Comparison of ENCODE assay signal across 16 cellular contexts in genomic region chr7:84490661-84491060, GRCh38.
DNase-seq lines count a peak whose midpoint lies in the region; ATAC-seq, FAIRE-seq and TF ChIP-seq lines count a peak whose summit lies in the region.
"Had no signal": no experiment of that assay in that cellular context is flagged by ENCODE, and none has a peak within 500 bp of the region (broad histone marks: within the 10 kb centered on the region; RNA-seq: fewer than 3 reads in every experiment).

No MANE protein-coding gene starts in this region.

- H3K4me1 ChIP-seq in K562 (replicated peaks in 1 of 2; ENCODE audit: control insufficient read depth in 2 of 2, insufficient read depth in 2 of 2, low read length in 2 of 2) (no peaks in the 10 kb centered on the region), mesenchymal stem cell (ENCODE audit: control insufficient read depth, insufficient read depth, low read depth, low read length) (no peaks in the 10 kb centered on the region)
- H3K4me1 ChIP-seq: BLaER1 treated with 17β-estradiol and CSF1 and Interleukin-3, amounts not matched to agents 10 nM and 100 nM had no signal

- H3K36me3 ChIP-seq in K562 (ENCODE audit: control insufficient read depth, insufficient read depth, low read length): no peaks in the 10 kb centered on the region
- H3K36me3 ChIP-seq in mesenchymal stem cell (ENCODE audit: control insufficient read depth in 1 of 2, insufficient read depth in 2 of 2, low read depth in 1 of 2, low read length in 2 of 2): peaks cover 0 to 2% of the 10 kb centered on the region in 2 experiments
- H3K36me3 ChIP-seq: BLaER1 treated with 17β-estradiol and CSF1 and Interleukin-3, amounts not matched to agents 10 nM and 100 nM had no signal

- no peak overlapping the region for H2BK120ac ChIP-seq in mesenchymal stem cell (ENCODE audit: low read depth, low read length)

- no peaks in the 10 kb centered on the region for H3K79me2 ChIP-seq in K562 (ENCODE audit: control insufficient read depth, insufficient read depth, low read length)

- TF ChIP-seq CTCF in AG10803 (conservative IDR thresholded peaks at IDR 0.05; ENCODE audit: low read length) (peak; percentile 75), HFFc6 (IDR thresholded peaks at IDR 0.05) (peak; percentile 83), K562 (IDR thresholded peaks at IDR 0.05 in 2 of 3, conservative IDR thresholded peaks at IDR 0.05 in 1 of 3; ENCODE audit: insufficient read depth in 2 of 3, low read depth in 1 of 3, low read length in 3 of 3) (peak in 2 of 3 experiments; percentile 10 to 45; a peak in 4 of 6 replicates), coronary artery (IDR thresholded peaks at IDR 0.05) (no peak), GM10266 (IDR thresholded peaks at IDR 0.05; ENCODE audit: control insufficient read depth, insufficient read depth, low read depth, missing control alignments) (no peak), nephron progenitor cell (IDR thresholded peaks at IDR 0.05) (no peak)

- TF ChIP-seq EP300 in K562 (IDR thresholded peaks at IDR 0.05; ENCODE audit: low read length): no peak

- no peak overlapping the region for H2BK15ac ChIP-seq in mesenchymal stem cell (ENCODE audit: low read depth, poor library complexity, severe bottlenecking)

- no peak overlapping the region for H3K23ac ChIP-seq in mesenchymal stem cell (ENCODE audit: low read length in 2 of 2)

- no peak overlapping the region for H2BK12ac ChIP-seq in mesenchymal stem cell (ENCODE audit: low read length in 2 of 2)

- H4K91ac ChIP-seq in mesenchymal stem cell (ENCODE audit: low read length): no peak overlapping the region

- H4K20me1 ChIP-seq in K562 (replicated peaks; ENCODE audit: control insufficient read depth, insufficient read depth, low read length): no peaks in the 10 kb centered on the region
- H4K20me1 ChIP-seq: BLaER1 treated with 17β-estradiol and CSF1 and Interleukin-3, amounts not matched to agents 10 nM and 100 nM had no signal

- H3K27me3 Mint-ChIP-seq in HFFc6 (ENCODE audit: insufficient read depth) (no peaks in the 10 kb centered on the region), nephron progenitor cell (ENCODE audit: low read depth, poor library complexity) (no peaks in the 10 kb centered on the region)
- H3K27me3 Mint-ChIP-seq: activated CD4-positive, alpha-beta T cell treated with anti-CD3 and anti-CD28 coated beads, Interleukin-2, amount 10 ng/mL, durations not matched to agents 24 days and 14 days had no signal

- H3K27me3 ChIP-seq in K562 (ENCODE audit: control insufficient read depth in 2 of 2, insufficient read depth in 2 of 2, low read length in 2 of 2) (no peaks in the 10 kb centered on the region), mesenchymal stem cell (ENCODE audit: control insufficient read depth in 1 of 2, insufficient read depth in 1 of 2, low read length in 2 of 2) (no peaks in the 10 kb centered on the region)
- H3K27me3 ChIP-seq: BLaER1 treated with 17β-estradiol and CSF1 and Interleukin-3, amounts not matched to agents 10 nM and 100 nM had no signal

- H3K9me3 Mint-ChIP-seq in HFFc6 (no peaks in the 10 kb centered on the region), nephron progenitor cell (no peaks in the 10 kb centered on the region)
- H3K9me3 Mint-ChIP-seq: activated CD4-positive, alpha-beta T cell treated with anti-CD3 and anti-CD28 coated beads, Interleukin-2, amount 10 ng/mL, durations not matched to agents 24 days and 14 days; activated T-helper 1 cell treated with anti-CD3 and anti-CD28 coated beads, Interleukin-12 subunit alpha, Interleukin-12 subunit beta, Interleukin-2, Interleukin-4 antibody, amounts not matched to agents 30 ng/mL and 10 ng/mL and 1 ng/mL, durations not matched to agents 14 hours and 24 hours and 36 hours had no signal

- H3K79me1 ChIP-seq in mesenchymal stem cell (replicated peaks; ENCODE audit: low read length, poor library complexity, severe bottlenecking): no peaks in the 10 kb centered on the region

- no peak overlapping the region for H3K18ac ChIP-seq in mesenchymal stem cell (ENCODE audit: low read depth in 1 of 2, low read length in 2 of 2)

- FAIRE-seq in K562 (lab: Jason Lieb, UNC): no peak

- intact Hi-C loops in K562 (cut with micrococcal nuclease): loop anchor here (1.0 to 10.0 kb wide), 2 partner anchors 424 to 531 kb away; no protein-coding TSS in a partner anchor

- peak; percentile 82 for DNase-seq in AG10803 (ENCODE audit: low read depth)
- peak; percentile 80 for DNase-seq in HFFc6
- DNase-seq in K562 (ENCODE audit: extremely low read depth in 1 of 4, low spot score in 3 of 4): peak in 3 of 4 experiments; percentile 12 to 20 (median 14)
- no peak for DNase-seq in mesenchymal stem cell
- no peak for DNase-seq in coronary artery (ENCODE audit: low spot score)
- DNase-seq in GM10266 (ENCODE audit: extremely low spot score): no peak
- no peak for DNase-seq in nephron progenitor cell
- DNase-seq in epidermal melanocyte (ENCODE audit: insufficient read length, low spot score): no peak
- DNase-seq: activated CD4-positive, alpha-beta T cell treated with anti-CD3 and anti-CD28 coated beads, Interleukin-2, amount 10 ng/mL, durations not matched to agents 24 days and 14 days; caudate nucleus; HCEC 1CT; naive thymus-derived CD8-positive, alpha-beta T cell; NCI-H1694 treated with DMSO at 0.1 percent for 48 hours; stimulated activated CD4-positive, alpha-beta T cell treated with anti-CD3 and anti-CD28 coated beads, Interleukin-15, amount 100 ng/mL, for 24 hours had no signal

- peak overlapping the region; percentile 88 for H3K4me3 Mint-ChIP-seq in HFFc6
- H3K4me3 Mint-ChIP-seq in nephron progenitor cell: no peak overlapping the region
- H3K4me3 Mint-ChIP-seq: activated CD4-positive, alpha-beta T cell treated with anti-CD3 and anti-CD28 coated beads, Interleukin-2, amount 10 ng/mL, durations not matched to agents 24 days and 14 days; activated T-helper 1 cell treated with anti-CD3 and anti-CD28 coated beads, Interleukin-12 subunit alpha, Interleukin-12 subunit beta, Interleukin-2, Interleukin-4 antibody, amounts not matched to agents 30 ng/mL and 10 ng/mL and 1 ng/mL, durations not matched to agents 14 hours and 24 hours and 36 hours; naive thymus-derived CD8-positive, alpha-beta T cell had no signal

- H3K4me3 ChIP-seq in AG10803 (ENCODE audit: low read length): peak overlapping the region; percentile 59
- no peak overlapping the region for H3K4me3 ChIP-seq in K562
- H3K4me3 ChIP-seq in mesenchymal stem cell (ENCODE audit: insufficient read depth in 1 of 2, low read depth in 1 of 2, low read length in 2 of 2): peak overlapping the region in 1 of 2 experiments; percentile 12
- no peak overlapping the region for H3K4me3 ChIP-seq in coronary artery
- H3K4me3 ChIP-seq: BLaER1 treated with 17β-estradiol and CSF1 and Interleukin-3, amounts not matched to agents 10 nM and 100 nM had no signal

- H3K36me3 Mint-ChIP-seq in HFFc6 (ENCODE audit: low read depth) (peaks cover 17% of the 10 kb centered on the region), nephron progenitor cell (ENCODE audit: low read depth) (no peaks in the 10 kb centered on the region)
- H3K36me3 Mint-ChIP-seq: naive thymus-derived CD8-positive, alpha-beta T cell had no signal

- H3K4me2 ChIP-seq in K562 (ENCODE audit: insufficient read depth, low read length) (no peak overlapping the region), mesenchymal stem cell (ENCODE audit: low read length, poor library complexity, severe bottlenecking) (peak overlapping the region; percentile 26)
- H3K4me2 ChIP-seq: BLaER1 treated with 17β-estradiol and CSF1 and Interleukin-3, amounts not matched to agents 10 nM and 100 nM had no signal

- in situ Hi-C loops in K562 (cut with MboI): loop anchor here (10.0 kb wide), 1 partner anchor 524 kb away; no protein-coding TSS in a partner anchor

- H3K9ac ChIP-seq in K562 (ENCODE audit: insufficient read depth in 1 of 2, low read depth in 2 of 2, low read length in 2 of 2) (no peak overlapping the region), mesenchymal stem cell (ENCODE audit: low read length) (peak overlapping the region; percentile 53)
- H3K9ac ChIP-seq: BLaER1 treated with 17β-estradiol and CSF1 and Interleukin-3, amounts not matched to agents 10 nM and 100 nM had no signal

- H3K9me3 ChIP-seq in K562 (replicated peaks; ENCODE audit: control insufficient read depth, insufficient read depth, low read depth, low read length) (no peaks in the 10 kb centered on the region), mesenchymal stem cell (ENCODE audit: control insufficient read depth, low read length) (no peaks in the 10 kb centered on the region)
- H3K9me3 ChIP-seq: BLaER1 treated with 17β-estradiol and CSF1 and Interleukin-3, amounts not matched to agents 10 nM and 100 nM had no signal

- POLR2A ChIA-PET in K562 (lab: Yijun Ruan, JAX): no interaction called here

- no peak overlapping the region for H4K8ac ChIP-seq in mesenchymal stem cell (ENCODE audit: low read length)

- no peaks in the 10 kb centered on the region for H3K9me1 ChIP-seq in K562 (ENCODE audit: control insufficient read depth, insufficient read depth, low read length)

- no peak overlapping the region for H3K4ac ChIP-seq in mesenchymal stem cell (ENCODE audit: low read depth in 1 of 2, low read length in 2 of 2)

- H2BK5ac ChIP-seq in mesenchymal stem cell (ENCODE audit: low read depth, low read length, poor library complexity, severe bottlenecking): no peak overlapping the region

- H2AFZ ChIP-seq in K562 (ENCODE audit: low read depth, low read length) (no peak overlapping the region), mesenchymal stem cell (ENCODE audit: low read depth, low read length) (no peak overlapping the region)

- 3% methylated on average over 6 of the region's 6 CpGs for WGBS in K562 (ENCODE audit: insufficient coverage, low coverage, missing lambda C conversion rate)
- 96% methylated on average over 3 of the region's 6 CpGs for WGBS in mesenchymal stem cell

- H3K4me1 Mint-ChIP-seq in HFFc6 (ENCODE audit: low read depth): peaks cover 50% of the 10 kb centered on the region
- peaks cover 5% of the 10 kb centered on the region for H3K4me1 Mint-ChIP-seq in nephron progenitor cell
- H3K4me1 Mint-ChIP-seq: activated CD4-positive, alpha-beta T cell treated with anti-CD3 and anti-CD28 coated beads, Interleukin-2, amount 10 ng/mL, durations not matched to agents 24 days and 14 days; naive thymus-derived CD8-positive, alpha-beta T cell had no signal

- CTCF ChIA-PET in K562 (lab: Yijun Ruan, JAX; ENCODE audit: low intra/inter-chr PET ratio): interaction anchor here (0.8 to 3.6 kb wide), 2 partner anchors 495 to 532 kb away, joined by 3 to 38 read pairs; no protein-coding TSS in a partner anchor

- H3K27ac ChIP-seq in K562 (ENCODE audit: extremely low read depth, low read depth, low read length) (no peak overlapping the region), mesenchymal stem cell (ENCODE audit: low read length, poor library complexity, severe bottlenecking) (no peak overlapping the region), coronary artery (no peak overlapping the region)
- H3K27ac ChIP-seq: BLaER1 treated with 17β-estradiol and CSF1 and Interleukin-3, amounts not matched to agents 10 nM and 100 nM had no signal

- TF ChIP-seq POLR2A in K562 (conservative IDR thresholded peaks at IDR 0.05): no peak

- BruUV-seq in K562 (replicated peaks; lab: Mats Ljungman, UMichigan): no TSS peak

- ATAC-seq in K562: peak; percentile 71; the same call in 2 of the 3 replicates
- ATAC-seq: naive thymus-derived CD8-positive, alpha-beta T cell had no signal

- H3K14ac ChIP-seq in mesenchymal stem cell (ENCODE audit: low read length in 2 of 2): no peak overlapping the region

- peak; percentile 74 to 78 for TF ChIP-seq RAD21 in K562 (CRISPR knock-in tag; conservative IDR thresholded peaks at IDR 0.05 in 1 of 2, IDR thresholded peaks at IDR 0.05 in 1 of 2)

- no peak overlapping the region for H2AK5ac ChIP-seq in mesenchymal stem cell (ENCODE audit: low read length, severe bottlenecking)

- H3K27ac Mint-ChIP-seq in HFFc6 (peak overlapping the region; percentile 73), nephron progenitor cell (no peak overlapping the region)
- H3K27ac Mint-ChIP-seq: activated CD4-positive, alpha-beta T cell treated with anti-CD3 and anti-CD28 coated beads, Interleukin-2, amount 10 ng/mL, durations not matched to agents 24 days and 14 days; activated T-helper 1 cell treated with anti-CD3 and anti-CD28 coated beads, Interleukin-12 subunit alpha, Interleukin-12 subunit beta, Interleukin-2, Interleukin-4 antibody, amounts not matched to agents 30 ng/mL and 10 ng/mL and 1 ng/mL, durations not matched to agents 14 hours and 24 hours and 36 hours; naive thymus-derived CD8-positive, alpha-beta T cell had no signal

Comparison
In these comparisons a context has a peak if more than half of its experiments do, and no peak if none do; other contexts are left out.
1. DNase-seq: peak in AG10803 (single experiment), HFFc6 (single experiment) and K562 (3 of 4); none in mesenchymal stem cell (single experiment), coronary artery (single experiment), GM10266 (single experiment), nephron progenitor cell (single experiment) and epidermal melanocyte (single experiment).
2. CTCF ChIP-seq: peak in AG10803 (single experiment), HFFc6 (single experiment) and K562 (2 of 3); none in coronary artery (single experiment), GM10266 (single experiment) and nephron progenitor cell (single experiment).